Comparison of ENCODE assay signal across 13 cellular contexts in genomic region chr14:24179294-24179960, GRCh38. TPM values are rescaled to one million over a fixed set of nuclear protein-coding genes. Genes with fewer than 3 reads are reported as not detected.
A peak's percentile ranks its signal among the peaks of the same experiment; 100 is the strongest.
DNase-seq lines count a peak whose midpoint lies in the region; ATAC-seq, FAIRE-seq and TF ChIP-seq lines count a peak whose summit lies in the region.
"Had no signal": no experiment of that assay in that cellular context is flagged by ENCODE, and none has a peak within 500 bp of the region (broad histone marks: within the 10 kb centered on the region; RNA-seq: fewer than 3 reads in every experiment).

No MANE protein-coding gene starts in this region.

- H3K4me1 Mint-ChIP-seq in activated CD8-positive, alpha-beta T cell treated with anti-CD3 and anti-CD28 coated beads, Interleukin-2, amount 10 ng/mL, durations not matched to agents 7 days and 5 days (ENCODE audit: low read depth): peaks cover 8% of the 10 kb centered on the region
- H3K4me1 Mint-ChIP-seq in activated CD8-positive, alpha-beta T cell treated with anti-CD3 and anti-CD28 coated beads for 36 hours (ENCODE audit: low read depth): peaks cover 2% of the 10 kb centered on the region
- H3K4me1 Mint-ChIP-seq in mesothelial cell of epicardium: peaks cover 25% of the 10 kb centered on the region

- TF ChIP-seq EP300 in K562 (IDR thresholded peaks at IDR 0.05; ENCODE audit: low read length) (no peak), tibial nerve (IDR thresholded peaks at IDR 0.05) (no peak)

- no peaks in the 10 kb centered on the region for H3K27me3 Mint-ChIP-seq in activated CD8-positive, alpha-beta T cell treated with anti-CD3 and anti-CD28 coated beads, Interleukin-2, amount 10 ng/mL, durations not matched to agents 7 days and 5 days (ENCODE audit: low read depth)
- no peaks in the 10 kb centered on the region for H3K27me3 Mint-ChIP-seq in activated CD8-positive, alpha-beta T cell treated with anti-CD3 and anti-CD28 coated beads for 36 hours
- no peaks in the 10 kb centered on the region for H3K27me3 Mint-ChIP-seq in mesothelial cell of epicardium (ENCODE audit: low read depth)

- no peaks in the 10 kb centered on the region for H3K9me3 Mint-ChIP-seq in activated CD8-positive, alpha-beta T cell treated with anti-CD3 and anti-CD28 coated beads, Interleukin-2, amount 10 ng/mL, durations not matched to agents 7 days and 5 days (ENCODE audit: insufficient read depth)
- no peaks in the 10 kb centered on the region for H3K9me3 Mint-ChIP-seq in activated CD8-positive, alpha-beta T cell treated with anti-CD3 and anti-CD28 coated beads for 36 hours
- H3K9me3 Mint-ChIP-seq in mesothelial cell of epicardium: no peaks in the 10 kb centered on the region

- H3K9me3 ChIP-seq in K562 (replicated peaks; ENCODE audit: control insufficient read depth, insufficient read depth, low read depth, low read length) (no peaks in the 10 kb centered on the region), tibial nerve (no peaks in the 10 kb centered on the region)

- intact Hi-C loops in activated CD8-positive, alpha-beta T cell treated with anti-CD3 and anti-CD28 coated beads for 36 hours (cut with micrococcal nuclease): no loop called here
- intact Hi-C loops in K562 (cut with micrococcal nuclease): no loop called here

- peaks cover 55% of the 10 kb centered on the region for H3K36me3 Mint-ChIP-seq in activated CD8-positive, alpha-beta T cell treated with anti-CD3 and anti-CD28 coated beads, Interleukin-2, amount 10 ng/mL, durations not matched to agents 7 days and 5 days (ENCODE audit: low read depth)
- peaks cover 17% of the 10 kb centered on the region for H3K36me3 Mint-ChIP-seq in activated CD8-positive, alpha-beta T cell treated with anti-CD3 and anti-CD28 coated beads for 36 hours (ENCODE audit: low read depth)
- peaks cover 28% of the 10 kb centered on the region for H3K36me3 Mint-ChIP-seq in mesothelial cell of epicardium

- no peak for DNase-seq in activated CD8-positive, alpha-beta T cell treated with anti-CD3 and anti-CD28 coated beads, Interleukin-2, amount 10 ng/mL, durations not matched to agents 7 days and 5 days
- DNase-seq in activated CD8-positive, alpha-beta T cell treated with anti-CD3 and anti-CD28 coated beads for 36 hours: no peak
- DNase-seq in K562 (ENCODE audit: extremely low read depth in 1 of 4, low spot score in 3 of 4) (no peak), mesothelial cell of epicardium (ENCODE audit: low spot score in 2 of 2, unreplicated experiment in 2 of 2) (no peak), tibial nerve (ENCODE audit: low spot score in 2 of 2) (no peak), DMS53 (lab: John Stamatoyannopoulos, UW) (no peak), superior temporal gyrus (ENCODE audit: extremely low spot score) (no peak), NOMO-1 treated with DMSO at 0.1 percent for 48 hours (lab: John Stamatoyannopoulos, UW; ENCODE audit: unreplicated experiment) (no peak)
- DNase-seq: activated effector memory CD4-positive, alpha-beta T cell treated with Interleukin-2 at 50 U/mL for 16 hours; NCI-H1694 had no signal

- H3K4me3 Mint-ChIP-seq in activated CD8-positive, alpha-beta T cell treated with anti-CD3 and anti-CD28 coated beads, Interleukin-2, amount 10 ng/mL, durations not matched to agents 7 days and 5 days: no peak overlapping the region
- no peak overlapping the region for H3K4me3 Mint-ChIP-seq in activated CD8-positive, alpha-beta T cell treated with anti-CD3 and anti-CD28 coated beads for 36 hours
- no peak overlapping the region for H3K4me3 Mint-ChIP-seq in mesothelial cell of epicardium

- H3K36me3 ChIP-seq in K562 (ENCODE audit: control insufficient read depth, insufficient read depth, low read length): peaks cover 57% of the 10 kb centered on the region; the same call in 2 of the 3 replicates
- peaks cover 0 to 100% (median 2%) of the 10 kb centered on the region in 3 donors for H3K36me3 ChIP-seq in tibial nerve

- no TSS peak for BruUV-seq in K562 (replicated peaks; lab: Mats Ljungman, UMichigan)

- H3K4me1 ChIP-seq in K562 (replicated peaks in 1 of 2; ENCODE audit: control insufficient read depth in 2 of 2, insufficient read depth in 2 of 2, low read length in 2 of 2) (no peaks in the 10 kb centered on the region; a peak in 2 of 5 replicates), tibial nerve (peaks cover 0 to 16% (median 4%) of the 10 kb centered on the region in 4 donors)

- no peak for TF ChIP-seq CTCF in activated CD8-positive, alpha-beta T cell treated with anti-CD3 and anti-CD28 coated beads for 36 hours (IDR thresholded peaks at IDR 0.05)
- TF ChIP-seq CTCF in K562 (IDR thresholded peaks at IDR 0.05 in 2 of 3, conservative IDR thresholded peaks at IDR 0.05 in 1 of 3; ENCODE audit: insufficient read depth in 2 of 3, low read depth in 1 of 3, low read length in 3 of 3) (no peak), mesothelial cell of epicardium (IDR thresholded peaks at IDR 0.05; ENCODE audit: unreplicated experiment) (no peak), tibial nerve (IDR thresholded peaks at IDR 0.05) (no peak)

- H3K27ac Mint-ChIP-seq in activated CD8-positive, alpha-beta T cell treated with anti-CD3 and anti-CD28 coated beads, Interleukin-2, amount 10 ng/mL, durations not matched to agents 7 days and 5 days: peak overlapping the region; percentile 56
- H3K27ac Mint-ChIP-seq in activated CD8-positive, alpha-beta T cell treated with anti-CD3 and anti-CD28 coated beads for 36 hours: no peak overlapping the region
- peak overlapping the region; percentile 88 for H3K27ac Mint-ChIP-seq in mesothelial cell of epicardium

- no peaks in the 10 kb centered on the region for H4K20me1 ChIP-seq in K562 (replicated peaks; ENCODE audit: control insufficient read depth, insufficient read depth, low read length)

- ATAC-seq in activated CD8-positive, alpha-beta T cell treated with anti-CD3 and anti-CD28 coated beads, Interleukin-2, amount 10 ng/mL, durations not matched to agents 7 days and 5 days: no peak
- no peak for ATAC-seq in activated CD8-positive, alpha-beta T cell treated with anti-CD3 and anti-CD28 coated beads for 36 hours
- ATAC-seq in K562: no peak

- no peaks in the 10 kb centered on the region for H3K27me3 ChIP-seq in K562 (ENCODE audit: control insufficient read depth in 2 of 2, insufficient read depth in 2 of 2, low read length in 2 of 2)
- no peaks in the 10 kb centered on the region for H3K27me3 ChIP-seq in tibial nerve

- 85% methylated on average over 11 of the region's 14 CpGs for WGBS in K562 (ENCODE audit: insufficient coverage, low coverage, missing lambda C conversion rate)
- WGBS in tibial nerve, 2 donors: 79 to 84% methylated on average over 7 to 14 of the region's 14 CpGs

- POLR2A ChIA-PET in activated CD8-positive, alpha-beta T cell treated with anti-CD3 and anti-CD28 coated beads, Interleukin-2, amount 10 ng/mL, durations not matched to agents 7 days and 5 days (lab: Charles Lee): interaction anchor here (0.7 to 5.1 kb wide), 9 partner anchors 9 to 27 kb away, joined by 3 to 37 read pairs (median 5); partner anchors contain the start of genes IPO4, IRF9 and TM9SF1
- POLR2A ChIA-PET in activated CD8-positive, alpha-beta T cell treated with anti-CD3 and anti-CD28 coated beads for 36 hours (lab: Charles Lee): interaction anchor here (0.6 to 13.4 kb wide), 8 partner anchors 8 to 34 kb away, joined by 3 to 163 read pairs (median 24); partner anchors contain the start of genes CHMP4A, IPO4, IRF9 and PSME2
- POLR2A ChIA-PET in K562 (lab: Yijun Ruan, JAX): interaction anchor here (0.6 to 1.4 kb wide), 6 partner anchors 9 to 64 kb away, joined by 3 to 6 read pairs (median 4); partner anchors contain the start of genes IPO4, IRF9 and TM9SF1

- TF ChIP-seq POLR2A in K562 (conservative IDR thresholded peaks at IDR 0.05): no peak; the same call in 1 of the 2 replicates
- TF ChIP-seq POLR2A in tibial nerve (IDR thresholded peaks at IDR 0.05): no peak

- FAIRE-seq in K562 (lab: Jason Lieb, UNC): no peak
- FAIRE-seq: endometrium had no signal

- no peaks in the 10 kb centered on the region for H3K79me2 ChIP-seq in K562 (ENCODE audit: control insufficient read depth, insufficient read depth, low read length)

- no peak overlapping the region for H2AFZ ChIP-seq in K562 (ENCODE audit: low read depth, low read length)

- H3K9me1 ChIP-seq in K562 (ENCODE audit: control insufficient read depth, insufficient read depth, low read length): no peaks in the 10 kb centered on the region

- no peak overlapping the region for H3K27ac ChIP-seq in K562 (ENCODE audit: extremely low read depth, low read depth, low read length)
- H3K27ac ChIP-seq in tibial nerve: peak overlapping the region; percentile 67 to 92 (median 82)

- no peak overlapping the region for H3K4me2 ChIP-seq in K562 (ENCODE audit: insufficient read depth, low read length)

- in situ Hi-C loops in K562 (cut with MboI): no loop called here

- CTCF ChIA-PET in activated CD8-positive, alpha-beta T cell treated with anti-CD3 and anti-CD28 coated beads, Interleukin-2, amount 10 ng/mL, durations not matched to agents 7 days and 5 days (lab: Charles Lee): interaction anchor here (0.8 kb wide), 1 partner anchor 9 kb away, joined by 3 read pairs; the partner anchor contains the start of gene IPO4
- CTCF ChIA-PET in activated CD8-positive, alpha-beta T cell treated with anti-CD3 and anti-CD28 coated beads for 36 hours (lab: Charles Lee): interaction anchor here (2.7 kb wide), 1 partner anchor 18 kb away, joined by 13 read pairs; the partner anchor contains the start of gene IRF9
- CTCF ChIA-PET in K562 (lab: Yijun Ruan, JAX; ENCODE audit: low intra/inter-chr PET ratio): no interaction called here

- no peak overlapping the region for H3K4me3 ChIP-seq in K562
- no peak overlapping the region for H3K4me3 ChIP-seq in tibial nerve

- no peak overlapping the region for H3K9ac ChIP-seq in K562 (ENCODE audit: insufficient read depth in 1 of 2, low read depth in 2 of 2, low read length in 2 of 2)

- TF ChIP-seq RAD21 in K562 (CRISPR knock-in tag; conservative IDR thresholded peaks at IDR 0.05 in 1 of 2, IDR thresholded peaks at IDR 0.05 in 1 of 2): no peak

RNA-seq across cellular contexts. Expression of gene REC8, which starts 7.5 kb away (rescaled TPM):
- 10 to 100 TPM; 54.5 to 58.6 TPM for total RNA-seq in activated CD8-positive, alpha-beta T cell treated with anti-CD3 and anti-CD28 coated beads, Interleukin-2, amount 10 ng/mL, durations not matched to agents 7 days and 5 days
- total RNA-seq in activated CD8-positive, alpha-beta T cell treated with anti-CD3 and anti-CD28 coated beads for 36 hours: 10 to 100 TPM; 25.0 to 32.9 TPM
- total RNA-seq in K562 (2011; cell fraction: chromatin; rRNA removed; ENCODE audit: low replicate concordance): 20.5 and 46.6 TPM in 2 replicates
- total RNA-seq in K562 (2011; cell fraction: nucleolus; rRNA removed): 18.4 and 21.0 TPM in 2 replicates
- 19.1 and 20.8 TPM in 2 replicates for total RNA-seq in K562 (2011; cell fraction: nucleoplasm; rRNA removed)
- 0.41 and 0.73 TPM in 2 replicates for total RNA-seq in K562 (2014; rRNA removed)
- 0.57 and 0.65 TPM in 2 replicates for total RNA-seq in K562 (2014; rRNA removed; fragmentation: Illumina TruSeq; extraction: Trizol)
- total RNA-seq in K562 (2015; rRNA removed; fragmentation: Illumina TruSeq; extraction: Trizol): 0.68 and 1.1 TPM in 2 replicates
- total RNA-seq in K562 (2021): 2.5 and 2.6 TPM in 2 replicates
- 1.0 and 1.4 TPM in 2 replicates for polyA plus RNA-seq in K562 (2011; rRNA removed)
- polyA plus RNA-seq in K562 (2011; cell fraction: cytosol; rRNA removed): 0.62 and 0.89 TPM in 2 replicates
- polyA plus RNA-seq in K562 (2011; cell fraction: nucleus; rRNA removed): 9.7 and 17.2 TPM in 2 replicates
- polyA plus RNA-seq in K562 (2012): 1.9 and 6.6 TPM in 2 replicates
- polyA plus RNA-seq in K562 (2014; fragmentation: Illumina TruSeq; extraction: Trizol): 0.84 and 0.85 TPM in 2 replicates
- polyA plus RNA-seq in K562 (2014; fragmentation: Nextera tagmentation; extraction: Ambion mirVana): under 1 TPM; 0.11 to 0.28 TPM
- 0.97 and 2.5 TPM in 2 replicates for polyA plus RNA-seq in K562 (2014; rRNA removed)
- polyA minus RNA-seq in K562 (2011; rRNA and poly(A)+ RNA removed): 0.42 and 0.67 TPM in 2 replicates
- polyA minus RNA-seq in K562 (2011; cell fraction: cytosol; rRNA and poly(A)+ RNA removed): not detected in 2 replicates
- polyA minus RNA-seq in K562 (2011; cell fraction: nucleus; rRNA and poly(A)+ RNA removed): 1.8 and 3.1 TPM in 2 replicates
- total RNA-seq in mesothelial cell of epicardium: 465 to 486 TPM (median 484 TPM) in 3 replicates
- total RNA-seq in tibial nerve: 10 to 100 TPM in 3 of 4 donors, 1 to 10 TPM in 1; 6.5 to 25.5 (median 16.3) TPM

RNA-seq across cellular contexts. Expression of gene IPO4, which starts 9.2 kb away (rescaled TPM):
- 10 to 100 TPM; 56.3 to 60.1 TPM for total RNA-seq in activated CD8-positive, alpha-beta T cell treated with anti-CD3 and anti-CD28 coated beads, Interleukin-2, amount 10 ng/mL, durations not matched to agents 7 days and 5 days
- total RNA-seq in activated CD8-positive, alpha-beta T cell treated with anti-CD3 and anti-CD28 coated beads for 36 hours: 100 to 1,000 TPM in 1 of 2 experiments, 10 to 100 TPM in 1; 98.4 to 102 TPM
- 71.7 and 221 TPM in 2 replicates for total RNA-seq in K562 (2011; cell fraction: chromatin; rRNA removed; ENCODE audit: low replicate concordance)
- total RNA-seq in K562 (2011; cell fraction: nucleolus; rRNA removed): 175 and 192 TPM in 2 replicates
- 73.9 and 88.9 TPM in 2 replicates for total RNA-seq in K562 (2011; cell fraction: nucleoplasm; rRNA removed)
- total RNA-seq in K562 (2014; rRNA removed) (109 and 151 TPM in 2 replicates), K562 (2014; rRNA removed; fragmentation: Illumina TruSeq; extraction: Trizol) (15.2 and 21.7 TPM in 2 replicates), K562 (2015; rRNA removed; fragmentation: Illumina TruSeq; extraction: Trizol) (31.8 and 36.2 TPM in 2 replicates), K562 (2021) (104 and 122 TPM in 2 replicates), mesothelial cell of epicardium (38.4 to 43.2 TPM (median 39.3 TPM) in 3 replicates), tibial nerve (10 to 100 TPM; 19.4 to 88.5 (median 26.9) TPM)
- polyA plus RNA-seq in K562 (2011; rRNA removed) (13.7 and 22.4 TPM in 2 replicates), K562 (2014; fragmentation: Illumina TruSeq; extraction: Trizol) (46.0 and 58.1 TPM in 2 replicates), K562 (2014; fragmentation: Nextera tagmentation; extraction: Ambion mirVana) (1 to 10 TPM; 7.3 to 7.5 TPM), K562 (2014; rRNA removed) (41.5 and 47.7 TPM in 2 replicates)
- polyA plus RNA-seq in K562 (2011; cell fraction: cytosol; rRNA removed): 17.4 and 31.1 TPM in 2 replicates
- polyA plus RNA-seq in K562 (2011; cell fraction: nucleus; rRNA removed): 90.5 and 143 TPM in 2 replicates
- polyA plus RNA-seq in K562 (2012): 48.6 and 67.0 TPM in 2 replicates
- 30.5 and 36.4 TPM in 2 replicates for polyA minus RNA-seq in K562 (2011; rRNA and poly(A)+ RNA removed)
- 44.0 and 46.2 TPM in 2 replicates for polyA minus RNA-seq in K562 (2011; cell fraction: cytosol; rRNA and poly(A)+ RNA removed)
- 86.6 and 94.8 TPM in 2 replicates for polyA minus RNA-seq in K562 (2011; cell fraction: nucleus; rRNA and poly(A)+ RNA removed)

RNA-seq across cellular contexts. Expression of gene TM9SF1, which starts 15.8 kb away (rescaled TPM):
- 10 to 100 TPM; 29.3 to 32.8 TPM for total RNA-seq in activated CD8-positive, alpha-beta T cell treated with anti-CD3 and anti-CD28 coated beads, Interleukin-2, amount 10 ng/mL, durations not matched to agents 7 days and 5 days
- total RNA-seq in activated CD8-positive, alpha-beta T cell treated with anti-CD3 and anti-CD28 coated beads for 36 hours: 10 to 100 TPM; 16.3 to 18.0 TPM
- 13.1 and 32.6 TPM in 2 replicates for total RNA-seq in K562 (2011; cell fraction: chromatin; rRNA removed; ENCODE audit: low replicate concordance)
- total RNA-seq in K562 (2011; cell fraction: nucleolus; rRNA removed): 28.6 and 29.0 TPM in 2 replicates
- 23.8 and 27.3 TPM in 2 replicates for total RNA-seq in K562 (2011; cell fraction: nucleoplasm; rRNA removed)
- 11.8 and 15.0 TPM in 2 replicates for total RNA-seq in K562 (2014; rRNA removed)
- 6.9 and 11.0 TPM in 2 replicates for total RNA-seq in K562 (2014; rRNA removed; fragmentation: Illumina TruSeq; extraction: Trizol)
- total RNA-seq in K562 (2015; rRNA removed; fragmentation: Illumina TruSeq; extraction: Trizol): 12.7 and 13.2 TPM in 2 replicates
- total RNA-seq in K562 (2021): 20.3 TPM in 2 replicates
- 9.2 and 10.6 TPM in 2 replicates for polyA plus RNA-seq in K562 (2011; rRNA removed)
- 20.9 and 23.6 TPM in 2 replicates for polyA plus RNA-seq in K562 (2011; cell fraction: cytosol; rRNA removed)
- 13.1 and 13.3 TPM in 2 replicates for polyA plus RNA-seq in K562 (2011; cell fraction: nucleus; rRNA removed)
- polyA plus RNA-seq in K562 (2012): 15.5 and 21.2 TPM in 2 replicates
- 13.3 and 17.9 TPM in 2 replicates for polyA plus RNA-seq in K562 (2014; fragmentation: Illumina TruSeq; extraction: Trizol)
- 1 to 10 TPM; 5.3 to 6.3 TPM for polyA plus RNA-seq in K562 (2014; fragmentation: Nextera tagmentation; extraction: Ambion mirVana)
- 13.0 and 18.9 TPM in 2 replicates for polyA plus RNA-seq in K562 (2014; rRNA removed)
- 9.7 and 12.0 TPM in 2 replicates for polyA minus RNA-seq in K562 (2011; rRNA and poly(A)+ RNA removed)
- polyA minus RNA-seq in K562 (2011; cell fraction: cytosol; rRNA and poly(A)+ RNA removed): 2.8 and 4.1 TPM in 2 replicates
- 5.8 and 6.7 TPM in 2 replicates for polyA minus RNA-seq in K562 (2011; cell fraction: nucleus; rRNA and poly(A)+ RNA removed)
- total RNA-seq in mesothelial cell of epicardium: 44.9 to 45.8 TPM (median 45.7 TPM) in 3 replicates
- 10 to 100 TPM; 46.8 to 61.3 (median 54.6) TPM for total RNA-seq in tibial nerve

RNA-seq across cellular contexts. Expression of gene IRF9, which starts 18.4 kb away (rescaled TPM):
- 100 to 1,000 TPM; 221 to 242 TPM for total RNA-seq in activated CD8-positive, alpha-beta T cell treated with anti-CD3 and anti-CD28 coated beads, Interleukin-2, amount 10 ng/mL, durations not matched to agents 7 days and 5 days
- 100 to 1,000 TPM; 112 to 118 TPM for total RNA-seq in activated CD8-positive, alpha-beta T cell treated with anti-CD3 and anti-CD28 coated beads for 36 hours
- 81.4 and 153 TPM in 2 replicates for total RNA-seq in K562 (2011; cell fraction: chromatin; rRNA removed; ENCODE audit: low replicate concordance)
- 68.0 and 70.8 TPM in 2 replicates for total RNA-seq in K562 (2011; cell fraction: nucleolus; rRNA removed)
- 73.3 and 91.5 TPM in 2 replicates for total RNA-seq in K562 (2011; cell fraction: nucleoplasm; rRNA removed)
- total RNA-seq in K562 (2014; rRNA removed) (4.3 and 10.4 TPM in 2 replicates), K562 (2014; rRNA removed; fragmentation: Illumina TruSeq; extraction: Trizol) (5.8 and 9.5 TPM in 2 replicates), K562 (2015; rRNA removed; fragmentation: Illumina TruSeq; extraction: Trizol) (6.1 and 7.1 TPM in 2 replicates), K562 (2021) (7.8 and 10.7 TPM in 2 replicates), mesothelial cell of epicardium (244 to 274 TPM (median 250 TPM) in 3 replicates), tibial nerve (100 to 1,000 TPM in 1 of 4 donors, 10 to 100 TPM in 3; 55.7 to 106 (median 65.8) TPM)
- polyA plus RNA-seq in K562 (2011; rRNA removed) (14.8 and 17.9 TPM in 2 replicates), K562 (2014; fragmentation: Illumina TruSeq; extraction: Trizol) (7.1 and 7.4 TPM in 2 replicates), K562 (2014; fragmentation: Nextera tagmentation; extraction: Ambion mirVana) (1 to 10 TPM in 1 of 2 experiments, under 1 TPM in 1; 0.79 to 2.7 TPM), K562 (2014; rRNA removed) (11.1 and 14.3 TPM in 2 replicates)
- polyA plus RNA-seq in K562 (2011; cell fraction: cytosol; rRNA removed): 12.1 and 12.7 TPM in 2 replicates
- 100 and 115 TPM in 2 replicates for polyA plus RNA-seq in K562 (2011; cell fraction: nucleus; rRNA removed)
- 11.0 and 18.6 TPM in 2 replicates for polyA plus RNA-seq in K562 (2012)
- 11.7 and 18.8 TPM in 2 replicates for polyA minus RNA-seq in K562 (2011; rRNA and poly(A)+ RNA removed)
- polyA minus RNA-seq in K562 (2011; cell fraction: cytosol; rRNA and poly(A)+ RNA removed): 2.8 and 3.9 TPM in 2 replicates
- 13.7 and 14.9 TPM in 2 replicates for polyA minus RNA-seq in K562 (2011; cell fraction: nucleus; rRNA and poly(A)+ RNA removed)

RNA-seq across cellular contexts. Expression of gene TSSK4, which starts 26.1 kb away (rescaled TPM):
- not detected for total RNA-seq in activated CD8-positive, alpha-beta T cell treated with anti-CD3 and anti-CD28 coated beads, Interleukin-2, amount 10 ng/mL, durations not matched to agents 7 days and 5 days
- total RNA-seq in activated CD8-positive, alpha-beta T cell treated with anti-CD3 and anti-CD28 coated beads for 36 hours: under 1 TPM in 1 of 2 experiments, not detected in 1; 0.18 TPM
- total RNA-seq in K562 (2011; cell fraction: chromatin; rRNA removed; ENCODE audit: low replicate concordance): 0.40 and 1.6 TPM in 2 replicates
- 0.26 and 1.7 TPM in 2 replicates for total RNA-seq in K562 (2011; cell fraction: nucleolus; rRNA removed)
- 1.6 and 3.0 TPM in 2 replicates for total RNA-seq in K562 (2011; cell fraction: nucleoplasm; rRNA removed)
- total RNA-seq in K562 (2014; rRNA removed) (not detected in 2 replicates), K562 (2014; rRNA removed; fragmentation: Illumina TruSeq; extraction: Trizol) (not detected in 2 replicates), K562 (2015; rRNA removed; fragmentation: Illumina TruSeq; extraction: Trizol) (0.15 TPM in 1 of 2 replicates, not detected in the other), K562 (2021) (not detected in 2 replicates), mesothelial cell of epicardium (0.29 to 0.49 TPM (median 0.31 TPM) in 3 replicates), tibial nerve (not detected)
- polyA plus RNA-seq in K562 (2011; rRNA removed) (not detected in 2 replicates), K562 (2014; fragmentation: Illumina TruSeq; extraction: Trizol) (not detected in 2 replicates), K562 (2014; fragmentation: Nextera tagmentation; extraction: Ambion mirVana) (under 1 TPM; 0.07 to 0.14 TPM), K562 (2014; rRNA removed) (not detected in 2 replicates)
- 0.04 TPM in 1 of 2 replicates, not detected in the other for polyA plus RNA-seq in K562 (2011; cell fraction: cytosol; rRNA removed)
- polyA plus RNA-seq in K562 (2011; cell fraction: nucleus; rRNA removed): 0.14 and 0.35 TPM in 2 replicates
- polyA plus RNA-seq in K562 (2012): 1.7 and 2.2 TPM in 2 replicates
- polyA minus RNA-seq in K562 (2011; rRNA and poly(A)+ RNA removed): 0.27 and 0.95 TPM in 2 replicates
- polyA minus RNA-seq in K562 (2011; cell fraction: cytosol; rRNA and poly(A)+ RNA removed): not detected in 2 replicates
- polyA minus RNA-seq in K562 (2011; cell fraction: nucleus; rRNA and poly(A)+ RNA removed): 0.54 and 0.67 TPM in 2 replicates
- total RNA-seq: HT1080, occipital lobe had no signal
